ENCODE assay signal across 18 cellular contexts in the genomic region with DNA sequence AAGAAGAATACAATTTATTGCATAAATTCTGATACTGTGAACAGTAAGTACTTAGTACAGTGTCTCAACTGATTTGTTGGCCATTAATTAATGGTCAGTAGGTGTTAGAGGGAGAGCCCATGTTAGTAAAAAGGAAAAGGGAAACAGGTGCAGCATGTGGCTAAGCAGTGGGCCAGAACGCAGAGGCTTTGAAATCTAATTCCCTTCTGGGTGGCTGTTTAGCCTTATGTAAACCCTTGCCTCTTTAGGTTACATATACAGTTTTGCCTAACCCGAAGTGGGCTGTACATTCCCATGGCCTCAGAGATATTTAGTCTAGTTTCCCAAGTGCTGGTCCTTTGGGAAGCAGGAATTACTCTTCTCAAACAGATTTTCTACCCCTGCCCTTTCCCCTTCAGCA. TPM values are rescaled to one million over a fixed set of nuclear protein-coding genes. Genes with fewer than 3 reads are reported as not detected.
DNase-seq lines count a peak whose midpoint lies in the region; TF ChIP-seq lines count a peak whose summit lies in the region.
"Had no signal": no experiment of that assay in that cellular context is flagged by ENCODE, and none has a peak within 500 bp of the region (broad histone marks: within the 10 kb centered on the region; RNA-seq: fewer than 3 reads in every experiment).

No MANE protein-coding gene starts in this region.

- WGBS in adrenal gland, 4 donors, result 79 to 89% (median 83%) methylated on average over 2 of the region's 2 CpGs

- H3K4me3 ChIP-seq in OCI-LY7 (ENCODE audit: low read depth, low read length, poor library complexity, severe bottlenecking), result no peak overlapping the region
- H3K4me3 ChIP-seq in adrenal gland, result no peak overlapping the region
- H3K4me3 ChIP-seq: GM12878, HAP-1 had no signal

- no peak overlapping the region for H3K27ac ChIP-seq in OCI-LY7 (ENCODE audit: low read depth, low read length, poor library complexity, severe bottlenecking)
- H3K27ac ChIP-seq in adrenal gland, result no peak overlapping the region
- H3K27ac ChIP-seq: 22Rv1 had no signal

- BruUV-seq in OCI-LY7 (replicated peaks; lab: Mats Ljungman, UMichigan), result no TSS peak

- CTCF ChIA-PET in OCI-LY7 (lab: Charles Lee; ENCODE audit: unreplicated experiment), result no interaction called here

- DNase-seq in NCI-H82 (lab: John Stamatoyannopoulos, UW) (peak; percentile 40), NCI-H82 treated with DMSO at 0.1 percent for 48 hours (lab: John Stamatoyannopoulos, UW; ENCODE audit: unreplicated experiment) (no peak), OCI-LY7 (ENCODE audit: low spot score) (peak; percentile 8), left kidney (ENCODE audit: low read depth, low spot score) (peak; percentile 61), iPS-NIHi7 (ENCODE audit: extremely low spot score) (no peak), adrenal gland (no peak)
- DNase-seq: C1 segment of cervical spinal cord; Calu3; CD4-positive, alpha-beta memory T cell; COR-L47; DMS79; EL; GDM1; GOT3; HFFc6 had no signal

- H3K27me3 ChIP-seq in adrenal gland, result no peaks in the 10 kb centered on the region

- no peaks in the 10 kb centered on the region for H3K9me2 ChIP-seq in OCI-LY7 (ENCODE audit: insufficient read depth, low read length)

- TF ChIP-seq CTCF in OCI-LY7 (conservative IDR thresholded peaks at IDR 0.05; ENCODE audit: low read length) (no peak), adrenal gland (IDR thresholded peaks at IDR 0.05) (no peak)

- H4K20me1 ChIP-seq in OCI-LY7 (ENCODE audit: insufficient read depth, low read length), result no peaks in the 10 kb centered on the region

- no peaks in the 10 kb centered on the region for H3K36me3 ChIP-seq in OCI-LY7 (ENCODE audit: insufficient read depth, low read length)
- no peaks in the 10 kb centered on the region for H3K36me3 ChIP-seq in adrenal gland (replicated peaks in 1 of 2)
- H3K36me3 ChIP-seq: HAP-1 had no signal

- POLR2A ChIA-PET in OCI-LY7 (lab: Charles Lee), result no interaction called here

- H3K9me3 ChIP-seq in OCI-LY7 (ENCODE audit: low read length), result no peaks in the 10 kb centered on the region
- H3K9me3 ChIP-seq in adrenal gland (replicated peaks in 1 of 3), result no peaks in the 10 kb centered on the region
- H3K9me3 ChIP-seq: HAP-1 had no signal

- H2AFZ ChIP-seq in OCI-LY7 (ENCODE audit: low read length), result no peak overlapping the region

- no peaks in the 10 kb centered on the region for H3K79me2 ChIP-seq in OCI-LY7 (ENCODE audit: insufficient read depth, low read depth, low read length)

- TF ChIP-seq POLR2A in adrenal gland (IDR thresholded peaks at IDR 0.05), result no peak

- H3K4me1 ChIP-seq in OCI-LY7 (ENCODE audit: insufficient read depth, low read length, poor library complexity, severe bottlenecking) (no peaks in the 10 kb centered on the region), adrenal gland (replicated peaks in 1 of 2) (peaks cover 3 to 6% of the 10 kb centered on the region in 2 donors)
- H3K4me1 ChIP-seq: HAP-1 had no signal

- intact Hi-C loops in OCI-LY7 (cut with micrococcal nuclease; ENCODE audit: unreplicated experiment), result no loop called here
- intact Hi-C loops in adrenal gland (cut with DNase I), result loop anchor here (5.0 kb wide), 2 partner anchors 129 to 144 kb away; no protein-coding TSS in a partner anchor

- no peak overlapping the region for H3K4me2 ChIP-seq in OCI-LY7 (ENCODE audit: low read length)

RNA-seq across cellular contexts. Expression of a gene that starts 43.5 kb away (rescaled TPM):
- 4.7 and 5.7 TPM in 2 replicates for total RNA-seq in OCI-LY7 (2014; rRNA removed; shearing (Covaris generic))
- total RNA-seq in OCI-LY7 (2022) (13.4 and 15.8 TPM in 2 replicates), adrenal gland (10 to 100 TPM in 7 of 8 donors, 1 to 10 TPM in 1; 7.2 to 30.1 (median 21.4) TPM)
- polyA plus RNA-seq in adrenal gland, result 10 to 100 TPM in 1 of 3 donors, 1 to 10 TPM in 2; 4.1 to 25.5 (median 9.3) TPM

Comparison
In these comparisons a context has a peak if more than half of its experiments do, and no peak if none do; other contexts are left out.
1. DNase-seq: peak in NCI-H82 (single experiment), OCI-LY7 (single experiment) and left kidney (single experiment); none in NCI-H82 treated with DMSO at 0.1 percent for 48 hours (single experiment), iPS-NIHi7 (single experiment) and adrenal gland (0 of 7).